Comparison of ENCODE assay signal across 8 cellular contexts in genomic region chr3:81760215-81760614, GRCh38. TPM values are rescaled to one million over a fixed set of nuclear protein-coding genes. Genes with fewer than 3 reads are reported as not detected.
DNase-seq lines count a peak whose midpoint lies in the region; ATAC-seq and TF ChIP-seq lines count a peak whose summit lies in the region.

No MANE protein-coding gene starts in this region.

- H3K4me3 ChIP-seq in GM23338 (peak overlapping the region; percentile 92), fibroblast of pulmonary artery (replicated peaks; ENCODE audit: low read depth, low read length) (peak overlapping the region; percentile 66), skeletal muscle tissue (ENCODE audit: low read length in 3 of 3) (peak overlapping the region; percentile 79 to 93 (median 80))

- H3K36me3 Mint-ChIP-seq in GM23338 (ENCODE audit: low read depth), result peaks cover 9% of the 10 kb centered on the region; the same call in 2 of the 3 replicates
- peaks cover 22% of the 10 kb centered on the region for H3K36me3 Mint-ChIP-seq in T-cell

- ATAC-seq in GM23338 (no peak), T-cell (replicated peaks in 1 of 4) (no peak), GM19351 (IDR thresholded peaks at IDR 0.05; ENCODE audit: unreplicated experiment) (no peak)

- no peaks in the 10 kb centered on the region for H4K20me1 ChIP-seq in GM23338 (replicated peaks; ENCODE audit: insufficient read depth)

- peak overlapping the region; percentile 90 to 99 (median 91) for H3K9ac ChIP-seq in skeletal muscle tissue (ENCODE audit: low read depth in 1 of 3, low read length in 3 of 3)

- H3K27me3 ChIP-seq in GM23338 (ENCODE audit: insufficient read depth) (no peaks in the 10 kb centered on the region), skeletal muscle tissue (ENCODE audit: control insufficient read depth in 3 of 3, insufficient read depth in 3 of 3, low read length in 3 of 3) (no peaks in the 10 kb centered on the region)

- peak overlapping the region; percentile 95 for H3K4me2 ChIP-seq in GM23338

- TF ChIP-seq CTCF in GM23338 (conservative IDR thresholded peaks at IDR 0.05; ENCODE audit: low read depth in 2 of 2), result no peak
- TF ChIP-seq CTCF in fibroblast of pulmonary artery (IDR thresholded peaks at IDR 0.05; ENCODE audit: low read length, missing control alignments), result no peak

- H3K79me2 ChIP-seq in GM23338 (replicated peaks; ENCODE audit: insufficient read depth), result peaks cover 13% of the 10 kb centered on the region

- H3K9me3 ChIP-seq in skeletal muscle tissue (ENCODE audit: control insufficient read depth in 3 of 3, low read length in 3 of 3), result no peaks in the 10 kb centered on the region

- H3K27ac ChIP-seq in GM23338 (ENCODE audit: low read depth), result no peak overlapping the region
- H3K27ac ChIP-seq in skeletal muscle tissue (ENCODE audit: low read depth, low read length), result peak overlapping the region; percentile 92

- POLR2A ChIA-PET in T-cell (lab: Charles Lee), result no interaction called here

- H3K27me3 Mint-ChIP-seq in GM23338 (ENCODE audit: insufficient read depth, low read depth, poor library complexity), result peaks cover 5% of the 10 kb centered on the region
- H3K27me3 Mint-ChIP-seq in T-cell, result no peaks in the 10 kb centered on the region

- H3K9me3 Mint-ChIP-seq in GM23338 (no peaks in the 10 kb centered on the region), T-cell (no peaks in the 10 kb centered on the region)

- peak overlapping the region; percentile 89; the same call in 1 of the 2 replicates for H2AFZ ChIP-seq in GM23338

- H3F3A ChIP-seq in GM23338 (replicated peaks; ENCODE audit: low read depth), result peaks cover 2% of the 10 kb centered on the region; the same call in 1 of the 2 replicates

- H3K36me3 ChIP-seq in GM23338 (ENCODE audit: insufficient read depth) (no peaks in the 10 kb centered on the region), skeletal muscle tissue (ENCODE audit: control insufficient read depth in 3 of 3, insufficient read depth in 3 of 3, low read length in 3 of 3) (peaks cover 0 to 4% (median 0%) of the 10 kb centered on the region in 3 donors)

- peak overlapping the region; percentile 90 for H3K4me3 Mint-ChIP-seq in GM23338
- H3K4me3 Mint-ChIP-seq in T-cell, result peak overlapping the region; percentile 90 to 95 (median 94)

- DNase-seq in GM23338 (ENCODE audit: low spot score) (no peak), T-cell (no peak), fibroblast of pulmonary artery (ENCODE audit: low read depth) (no peak), Ammon's horn (ENCODE audit: low spot score) (no peak), islet precursor cell (no peak), DMS153 treated with DMSO at 0.1 percent for 48 hours (lab: John Stamatoyannopoulos, UW; ENCODE audit: unreplicated experiment) (no peak)

- CTCF ChIA-PET in T-cell (lab: Charles Lee), result no interaction called here

- H3K4me1 Mint-ChIP-seq in GM23338 (peaks cover 19% of the 10 kb centered on the region), T-cell (peaks cover 21 to 27% (median 25%) of the 10 kb centered on the region in 3 donors)

- H3K4me1 ChIP-seq in GM23338 (ENCODE audit: insufficient read depth) (peaks cover 7% of the 10 kb centered on the region), skeletal muscle tissue (ENCODE audit: control insufficient read depth in 3 of 3, insufficient read depth in 3 of 3, low read length in 3 of 3) (peaks cover 16 to 38% (median 29%) of the 10 kb centered on the region in 3 donors)

- H3K27ac Mint-ChIP-seq in GM23338, result no peak overlapping the region
- H3K27ac Mint-ChIP-seq in T-cell, result peak overlapping the region; percentile 98 to 99

- H3K9me2 ChIP-seq in GM23338 (ENCODE audit: insufficient read depth), result 0 out of 2 replicates have a peak, but pooled peaks cover 4% of the 10 kb centered on the region

TF ChIP-seq in GM23338, 12 proteins besides CTCF, POLR2A, EP300 and RAD21 (continues in another document):
- TF ChIP-seq ZNF114 (CRISPR knock-in tag; IDR thresholded peaks at IDR 0.05) (no peak), NANOG (IDR thresholded peaks at IDR 0.05; ENCODE audit: borderline replicate concordance) (no peak), ZNF462 (CRISPR knock-in tag; IDR thresholded peaks at IDR 0.05) (no peak), ETS1 (IDR thresholded peaks at IDR 0.05) (no peak), JUNB (IDR thresholded peaks at IDR 0.05; ENCODE audit: unreplicated experiment) (no peak), ZNF331 (CRISPR knock-in tag; IDR thresholded peaks at IDR 0.05; ENCODE audit: low read depth) (no peak), EZH2 (IDR thresholded peaks at IDR 0.05; ENCODE audit: low read depth, unreplicated experiment) (no peak), EZH2phosphoT487 (IDR thresholded peaks at IDR 0.05; ENCODE audit: unreplicated experiment) (no peak), STAT1 (IDR thresholded peaks at IDR 0.05; ENCODE audit: unreplicated experiment) (no peak)

RNA-seq across cellular contexts. Expression of gene GBE1, which starts 1.2 kb away (rescaled TPM):
- total RNA-seq in GM23338 (2014; rRNA removed; shearing (Covaris generic)), result 12.2 and 18.7 TPM in 2 replicates
- polyA plus RNA-seq in GM23338 (2016; fragmentation: Nextera tagmentation; extraction: Ambion mirVana), result 4.5 and 6.4 TPM in 2 replicates
- total RNA-seq in T-cell, result 1 to 10 TPM; 8.1 to 9.2 (median 8.7) TPM
- total RNA-seq in skeletal muscle tissue, result 26.1 TPM
